17 cellular contexts compared by ENCODE assay signal in genomic region chr2:170576296-170576695, GRCh38.
"Had no signal": no experiment of that assay in that cellular context is flagged by ENCODE, and none has a peak within 500 bp of the region (broad histone marks: within the 10 kb centered on the region; RNA-seq: fewer than 3 reads in every experiment).

No MANE protein-coding gene starts in this region.

- H3K9me3 ChIP-seq: esophagus squamous epithelium, gastroesophageal sphincter, psoas muscle, stomach, upper lobe of left lung had no signal

- DNase-seq: cerebellar nuclear complex; esophagus squamous epithelium; foreskin fibroblast; mammary epithelial cell; naive B cell; psoas muscle; small intestine; stimulated activated CD4-positive, alpha-beta T cell treated with anti-CD3 and anti-CD28 coated beads, Interleukin-12 subunit alpha, Interleukin-12 subunit beta, amount 100 ng/mL, for 4 hours; stimulated activated naive CD4-positive, alpha-beta T cell; stomach; upper lobe of left lung had no signal

- FAIRE-seq: colon, islet of Langerhans, small intestine had no signal

- H3K79me2 ChIP-seq: hepatocyte, parathyroid adenoma had no signal

- H3K4me2 ChIP-seq: hepatocyte had no signal

- H3K27me3 ChIP-seq: esophagus squamous epithelium, gastroesophageal sphincter, hepatocyte, stomach, upper lobe of left lung had no signal

- H3K9ac ChIP-seq: parathyroid adenoma had no signal

- H3K36me3 ChIP-seq: esophagus squamous epithelium, gastroesophageal sphincter, stomach, upper lobe of left lung had no signal

- H3K4me3 ChIP-seq: esophagus squamous epithelium, gastroesophageal sphincter, hepatocyte, psoas muscle, stomach, upper lobe of left lung had no signal

- H3K4me1 ChIP-seq: gastroesophageal sphincter, parathyroid adenoma, psoas muscle, stomach, upper lobe of left lung had no signal

- ATAC-seq: gastroesophageal sphincter, left lobe of liver, psoas muscle had no signal

- H2AFZ ChIP-seq: hepatocyte, parathyroid adenoma had no signal

- H3K27ac ChIP-seq: esophagus squamous epithelium, gastroesophageal sphincter, hepatocyte, parathyroid adenoma, psoas muscle, stomach, upper lobe of left lung had no signal
